ENCODE assay signal across 8 cellular contexts in the genomic region with DNA sequence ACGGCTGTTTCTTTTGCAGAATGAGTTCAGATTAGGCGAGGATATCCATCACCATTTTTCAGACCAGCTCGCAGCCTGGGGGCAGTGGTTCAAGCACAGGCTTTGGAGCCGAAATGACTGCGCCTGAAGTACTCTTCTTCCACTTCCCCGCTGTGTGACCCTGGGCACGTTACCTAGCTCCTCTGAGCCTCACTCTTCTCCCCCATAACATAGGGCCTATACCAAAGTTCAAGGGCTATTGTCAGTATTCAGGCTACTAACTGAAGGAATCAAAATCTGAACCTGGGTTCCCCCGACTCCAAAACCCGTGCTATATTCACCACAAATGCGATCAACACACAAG. TPM values are rescaled to one million over a fixed set of nuclear protein-coding genes. Genes with fewer than 3 reads are reported as not detected.
A peak's percentile ranks its signal among the peaks of the same experiment; 100 is the strongest.
DNase-seq lines count a peak whose midpoint lies in the region; ATAC-seq, FAIRE-seq and TF ChIP-seq lines count a peak whose summit lies in the region.

No MANE protein-coding gene starts in this region.

- no peaks in the 10 kb centered on the region for H3K27me3 Mint-ChIP-seq in CD4-positive, alpha-beta memory T cell

- peak overlapping the region; percentile 94 to 97 (median 96) for H3K27ac Mint-ChIP-seq in CD4-positive, alpha-beta memory T cell

- TF ChIP-seq CTCF in liver (IDR thresholded peaks at IDR 0.05; ENCODE audit: low read depth, low read length, missing input control), result no peak
- TF ChIP-seq CTCF in upper lobe of right lung (IDR thresholded peaks at IDR 0.05), result no peak

- WGBS in liver, result 4% methylated on average over 10 of the region's 10 CpGs

- H3K9me3 ChIP-seq in CD4-positive, alpha-beta memory T cell (ENCODE audit: control insufficient read depth in 1 of 2, low read length in 2 of 2), result no peaks in the 10 kb centered on the region
- H3K9me3 ChIP-seq in adipocyte (ENCODE audit: control insufficient read depth, low read length) (no peaks in the 10 kb centered on the region), liver (ENCODE audit: control insufficient read depth in 4 of 4, low read length in 3 of 4) (no peaks in the 10 kb centered on the region), upper lobe of right lung (no peaks in the 10 kb centered on the region)

- ATAC-seq in HG02678 (IDR thresholded peaks at IDR 0.05; ENCODE audit: unreplicated experiment), result peak; percentile 10
- ATAC-seq in upper lobe of right lung, result no peak

- H3K4me1 Mint-ChIP-seq in CD4-positive, alpha-beta memory T cell, result peaks cover 34 to 55% (median 44%) of the 10 kb centered on the region in 4 donors

- CTCF ChIA-PET in CD4-positive, alpha-beta memory T cell (lab: Charles Lee; ENCODE audit: partially characterized antibody), result no interaction called here

- peak overlapping the region; percentile 91 to 99 (median 97) for H3K4me3 Mint-ChIP-seq in CD4-positive, alpha-beta memory T cell

- peaks cover 25% of the 10 kb centered on the region for H3K36me3 ChIP-seq in CD4-positive, alpha-beta memory T cell (ENCODE audit: insufficient read depth, low read length)
- peaks cover 28% of the 10 kb centered on the region for H3K36me3 ChIP-seq in adipocyte (ENCODE audit: control insufficient read depth, insufficient read depth, low read length, severe bottlenecking)
- H3K36me3 ChIP-seq in liver (ENCODE audit: control insufficient read depth in 4 of 4, insufficient read depth in 3 of 4, low read depth in 1 of 4, low read length in 3 of 4), result peaks cover 0 to 23% (median 10%) of the 10 kb centered on the region in 4 donors
- H3K36me3 ChIP-seq in upper lobe of right lung, result peaks cover 28% of the 10 kb centered on the region

- no peak for DNase-seq in CD4-positive, alpha-beta memory T cell
- DNase-seq in adipocyte (ENCODE audit: low read depth), result peak; percentile 18
- DNase-seq in upper lobe of right lung, result no peak
- DNase-seq in SKM-1 (lab: John Stamatoyannopoulos, UW; ENCODE audit: unreplicated experiment), result no peak
- DNase-seq in HTR-8/SVneo (ENCODE audit: insufficient read length, low spot score), result no peak
- no peak for DNase-seq in amygdala (lab: John Stamatoyannopoulos, UW)

- H3K9ac ChIP-seq in adipocyte (ENCODE audit: low read length), result peak overlapping the region; percentile 99
- H3K9ac ChIP-seq in liver (ENCODE audit: low read depth in 1 of 2, low read length in 2 of 2), result peak overlapping the region; percentile 9 to 83

- peaks cover 29 to 44% of the 10 kb centered on the region in 2 donors for H3K36me3 Mint-ChIP-seq in CD4-positive, alpha-beta memory T cell

- no peaks in the 10 kb centered on the region for H3K27me3 ChIP-seq in CD4-positive, alpha-beta memory T cell (ENCODE audit: insufficient read depth, low read length)
- H3K27me3 ChIP-seq in adipocyte (replicated peaks; ENCODE audit: control insufficient read depth, insufficient read depth, low read length), result no peaks in the 10 kb centered on the region
- H3K27me3 ChIP-seq in liver (ENCODE audit: control insufficient read depth in 4 of 4, insufficient read depth in 4 of 4, low read length in 3 of 4), result no peaks in the 10 kb centered on the region
- no peaks in the 10 kb centered on the region for H3K27me3 ChIP-seq in upper lobe of right lung

- no peak for FAIRE-seq in HTR-8/SVneo (lab: Jason Lieb, UNC)

- H3K27ac ChIP-seq in CD4-positive, alpha-beta memory T cell (ENCODE audit: low read depth, low read length), result peak overlapping the region; percentile 86
- peak overlapping the region; percentile 78 to 83 for H3K27ac ChIP-seq in liver (ENCODE audit: low read depth in 1 of 2, low read length in 2 of 2)
- peak overlapping the region; percentile 88 for H3K27ac ChIP-seq in upper lobe of right lung

- peak overlapping the region; percentile 47 to 90 for H3K4me3 ChIP-seq in CD4-positive, alpha-beta memory T cell (ENCODE audit: low read length in 2 of 2)
- peak overlapping the region; percentile 100 for H3K4me3 ChIP-seq in adipocyte (ENCODE audit: low read length)
- peak overlapping the region; percentile 80 to 94 (median 93) for H3K4me3 ChIP-seq in liver (ENCODE audit: low read depth in 1 of 3, low read length in 3 of 3)
- H3K4me3 ChIP-seq in upper lobe of right lung, result peak overlapping the region; percentile 98

- intact Hi-C loops in CD4-positive, alpha-beta memory T cell (cut with micrococcal nuclease), result loop anchor here (1.0 to 5.0 kb wide), 4 partner anchors 64 to 184 kb away; a partner anchor contains a TSS
- intact Hi-C loops in upper lobe of right lung (cut with DNase I), result no loop called here

- H3K9me3 Mint-ChIP-seq in CD4-positive, alpha-beta memory T cell, result no peaks in the 10 kb centered on the region

- TF ChIP-seq RAD21 in liver (IDR thresholded peaks at IDR 0.05), result no peak

- POLR2A ChIA-PET in CD4-positive, alpha-beta memory T cell (lab: Charles Lee; ENCODE audit: partially characterized antibody), result interaction anchor here (0.5 to 1.4 kb wide), 3 partner anchors 28 to 772 kb away, joined by 3 read pairs; a partner anchor contains a TSS

- peaks cover 31% of the 10 kb centered on the region for H3K4me1 ChIP-seq in CD4-positive, alpha-beta memory T cell (ENCODE audit: insufficient read depth, low read length)
- H3K4me1 ChIP-seq in adipocyte (ENCODE audit: control insufficient read depth, insufficient read depth, low read length) (peaks cover 17% of the 10 kb centered on the region), liver (ENCODE audit: control insufficient read depth in 4 of 4, insufficient read depth in 4 of 4, low read length in 3 of 4) (peaks cover 4 to 30% (median 24%) of the 10 kb centered on the region in 4 donors), upper lobe of right lung (peaks cover 26% of the 10 kb centered on the region)

TF ChIP-seq in liver, 16 proteins besides CTCF, POLR2A, EP300 and RAD21:
- TF ChIP-seq, protein P1, sequence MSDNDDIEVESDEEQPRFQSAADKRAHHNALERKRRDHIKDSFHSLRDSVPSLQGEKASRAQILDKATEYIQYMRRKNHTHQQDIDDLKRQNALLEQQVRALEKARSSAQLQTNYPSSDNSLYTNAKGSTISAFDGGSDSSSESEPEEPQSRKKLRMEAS (IDR thresholded peaks at IDR 0.05), result no peak
- no peak for TF ChIP-seq FOXA1 (IDR thresholded peaks at IDR 0.05)
- TF ChIP-seq, protein P2, sequence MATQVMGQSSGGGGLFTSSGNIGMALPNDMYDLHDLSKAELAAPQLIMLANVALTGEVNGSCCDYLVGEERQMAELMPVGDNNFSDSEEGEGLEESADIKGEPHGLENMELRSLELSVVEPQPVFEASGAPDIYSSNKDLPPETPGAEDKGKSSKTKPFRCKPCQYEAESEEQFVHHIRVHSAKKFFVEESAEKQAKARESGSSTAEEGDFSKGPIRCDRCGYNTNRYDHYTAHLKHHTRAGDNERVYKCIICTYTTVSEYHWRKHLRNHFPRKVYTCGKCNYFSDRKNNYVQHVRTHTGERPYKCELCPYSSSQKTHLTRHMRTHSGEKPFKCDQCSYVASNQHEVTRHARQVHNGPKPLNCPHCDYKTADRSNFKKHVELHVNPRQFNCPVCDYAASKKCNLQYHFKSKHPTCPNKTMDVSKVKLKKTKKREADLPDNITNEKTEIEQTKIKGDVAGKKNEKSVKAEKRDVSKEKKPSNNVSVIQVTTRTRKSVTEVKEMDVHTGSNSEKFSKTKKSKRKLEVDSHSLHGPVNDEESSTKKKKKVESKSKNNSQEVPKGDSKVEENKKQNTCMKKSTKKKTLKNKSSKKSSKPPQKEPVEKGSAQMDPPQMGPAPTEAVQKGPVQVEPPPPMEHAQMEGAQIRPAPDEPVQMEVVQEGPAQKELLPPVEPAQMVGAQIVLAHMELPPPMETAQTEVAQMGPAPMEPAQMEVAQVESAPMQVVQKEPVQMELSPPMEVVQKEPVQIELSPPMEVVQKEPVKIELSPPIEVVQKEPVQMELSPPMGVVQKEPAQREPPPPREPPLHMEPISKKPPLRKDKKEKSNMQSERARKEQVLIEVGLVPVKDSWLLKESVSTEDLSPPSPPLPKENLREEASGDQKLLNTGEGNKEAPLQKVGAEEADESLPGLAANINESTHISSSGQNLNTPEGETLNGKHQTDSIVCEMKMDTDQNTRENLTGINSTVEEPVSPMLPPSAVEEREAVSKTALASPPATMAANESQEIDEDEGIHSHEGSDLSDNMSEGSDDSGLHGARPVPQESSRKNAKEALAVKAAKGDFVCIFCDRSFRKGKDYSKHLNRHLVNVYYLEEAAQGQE (IDR thresholded peaks at IDR 0.05), result no peak
- no peak for TF ChIP-seq JUND (IDR thresholded peaks at IDR 0.05)
- TF ChIP-seq TAF1 (conservative IDR thresholded peaks at IDR 0.05), result no peak
- no peak for TF ChIP-seq GABPA (IDR thresholded peaks at IDR 0.05 in 1 of 2, conservative IDR thresholded peaks at IDR 0.05 in 1 of 2)
- TF ChIP-seq, protein P3, sequence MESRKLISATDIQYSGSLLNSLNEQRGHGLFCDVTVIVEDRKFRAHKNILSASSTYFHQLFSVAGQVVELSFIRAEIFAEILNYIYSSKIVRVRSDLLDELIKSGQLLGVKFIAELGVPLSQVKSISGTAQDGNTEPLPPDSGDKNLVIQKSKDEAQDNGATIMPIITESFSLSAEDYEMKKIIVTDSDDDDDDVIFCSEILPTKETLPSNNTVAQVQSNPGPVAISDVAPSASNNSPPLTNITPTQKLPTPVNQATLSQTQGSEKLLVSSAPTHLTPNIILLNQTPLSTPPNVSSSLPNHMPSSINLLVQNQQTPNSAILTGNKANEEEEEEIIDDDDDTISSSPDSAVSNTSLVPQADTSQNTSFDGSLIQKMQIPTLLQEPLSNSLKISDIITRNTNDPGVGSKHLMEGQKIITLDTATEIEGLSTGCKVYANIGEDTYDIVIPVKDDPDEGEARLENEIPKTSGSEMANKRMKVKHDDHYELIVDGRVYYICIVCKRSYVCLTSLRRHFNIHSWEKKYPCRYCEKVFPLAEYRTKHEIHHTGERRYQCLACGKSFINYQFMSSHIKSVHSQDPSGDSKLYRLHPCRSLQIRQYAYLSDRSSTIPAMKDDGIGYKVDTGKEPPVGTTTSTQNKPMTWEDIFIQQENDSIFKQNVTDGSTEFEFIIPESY (IDR thresholded peaks at IDR 0.05), result no peak
- no peak for TF ChIP-seq NR2F2 (IDR thresholded peaks at IDR 0.05)
- TF ChIP-seq HNF4A (conservative IDR thresholded peaks at IDR 0.05), result no peak
- TF ChIP-seq SP1 (IDR thresholded peaks at IDR 0.05), result no peak

RNA-seq across cellular contexts. Expression of a gene that starts 0.4 kb away (rescaled TPM):
- total RNA-seq in CD4-positive, alpha-beta memory T cell, result 10 to 100 TPM; 36.2 to 37.3 TPM
- polyA plus RNA-seq in CD4-positive, alpha-beta memory T cell, result 100 to 1,000 TPM; 105 to 151 TPM
- 10 to 100 TPM; 22.3 to 22.8 TPM for total RNA-seq in liver
- polyA plus RNA-seq in liver, result 10 to 100 TPM; 48.1 to 76.8 TPM
- 36.3 TPM for total RNA-seq in upper lobe of right lung

RNA-seq across cellular contexts. Expression of a gene that starts 0.4 kb away (rescaled TPM):
- total RNA-seq in CD4-positive, alpha-beta memory T cell, result 10 to 100 TPM; 36.8 to 37.6 TPM
- polyA plus RNA-seq in CD4-positive, alpha-beta memory T cell, result 1 to 10 TPM; 3.8 to 8.7 TPM
- total RNA-seq in liver (10 to 100 TPM in 1 of 2 donors, 1 to 10 TPM in 1; 6.1 to 14.0 TPM), upper lobe of right lung (20.3 TPM)
- 1 to 10 TPM; 5.7 to 7.8 TPM for polyA plus RNA-seq in liver
